Comparison of ENCODE assay signal across 8 cellular contexts in the genomic region with DNA sequence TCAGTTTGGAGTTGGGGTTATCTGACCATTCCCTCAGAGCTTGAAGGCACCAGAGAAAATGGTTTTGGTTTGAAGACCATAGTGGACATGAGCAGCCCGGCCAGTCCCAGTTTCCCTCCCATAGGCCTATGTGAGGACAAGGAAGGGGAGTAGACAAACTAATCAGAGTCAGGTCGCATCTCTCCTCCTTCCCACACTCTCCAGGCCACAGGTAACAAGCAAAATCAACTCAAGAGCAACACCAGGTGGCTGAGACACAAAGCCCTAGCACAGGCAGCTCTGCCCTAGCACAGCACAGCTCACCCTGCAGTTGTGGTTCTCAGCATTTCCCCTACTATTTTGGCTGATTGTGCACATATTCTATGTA. TPM values are rescaled to one million over a fixed set of nuclear protein-coding genes. Genes with fewer than 3 reads are reported as not detected.
DNase-seq lines count a peak whose midpoint lies in the region; ATAC-seq lines count a peak whose summit lies in the region.

No MANE protein-coding gene starts in this region.

- peak overlapping the region; percentile 96 for H3K4me2 ChIP-seq in BLaER1

- H3K4me1 Mint-ChIP-seq in activated T-helper 2 cell treated with anti-CD3 and anti-CD28 coated beads, Interferon-gamma antibody, Interleukin-2, Interleukin-4, amounts not matched to agents 10 μg/mL and 5 μg/mL and 100 μg/mL, durations not matched to agents 14 hours and 24 hours and 36 hours (ENCODE audit: low read depth): peaks cover 72% of the 10 kb centered on the region

- peak; percentile 55 for DNase-seq in activated T-helper 2 cell treated with anti-CD3 and anti-CD28 coated beads, Interferon-gamma antibody, Interleukin-2, Interleukin-4, amounts not matched to agents 10 μg/mL and 5 μg/mL and 100 μg/mL, durations not matched to agents 14 hours and 24 hours and 36 hours (ENCODE audit: low spot score)
- DNase-seq in stimulated activated CD4-positive, alpha-beta T cell treated with anti-CD3 and anti-CD28 coated beads, Interleukin-4, amount 100 ng/mL, for 1 hour: peak; percentile 62
- DNase-seq in hippocampal formation (lab: John Stamatoyannopoulos, UW) (no peak), occipital lobe (lab: John Stamatoyannopoulos, UW) (no peak), inferior parietal cortex (ENCODE audit: extremely low spot score) (no peak)

- no peaks in the 10 kb centered on the region for H3K27me3 ChIP-seq in BLaER1

- peak overlapping the region; percentile 65 for H3K4me3 ChIP-seq in BLaER1

- no peaks in the 10 kb centered on the region for H3K27me3 Mint-ChIP-seq in activated T-helper 2 cell treated with anti-CD3 and anti-CD28 coated beads, Interferon-gamma antibody, Interleukin-2, Interleukin-4, amounts not matched to agents 10 μg/mL and 5 μg/mL and 100 μg/mL, durations not matched to agents 14 hours and 24 hours and 36 hours (ENCODE audit: low read depth)

- H3K4me3 Mint-ChIP-seq in activated T-helper 2 cell treated with anti-CD3 and anti-CD28 coated beads, Interferon-gamma antibody, Interleukin-2, Interleukin-4, amounts not matched to agents 10 μg/mL and 5 μg/mL and 100 μg/mL, durations not matched to agents 14 hours and 24 hours and 36 hours (ENCODE audit: low read depth): peak overlapping the region; percentile 99

- H3K27ac ChIP-seq in BLaER1: peak overlapping the region; percentile 100

- H3K27ac Mint-ChIP-seq in activated T-helper 2 cell treated with anti-CD3 and anti-CD28 coated beads, Interferon-gamma antibody, Interleukin-2, Interleukin-4, amounts not matched to agents 10 μg/mL and 5 μg/mL and 100 μg/mL, durations not matched to agents 14 hours and 24 hours and 36 hours: peak overlapping the region; percentile 99

- H3K4me1 ChIP-seq in BLaER1: peaks cover 97% of the 10 kb centered on the region

- H3K9ac ChIP-seq in BLaER1: peak overlapping the region; percentile 91

- intact Hi-C loops in activated T-helper 2 cell treated with anti-CD3 and anti-CD28 coated beads, Interferon-gamma antibody, Interleukin-2, Interleukin-4, amounts not matched to agents 10 μg/mL and 5 μg/mL and 100 μg/mL, durations not matched to agents 14 hours and 24 hours and 36 hours (cut with micrococcal nuclease): loop anchor here (1.0 kb wide), 2 partner anchors 8 to 15 kb away; no protein-coding TSS in a partner anchor

- H3K9me3 Mint-ChIP-seq in activated T-helper 2 cell treated with anti-CD3 and anti-CD28 coated beads, Interferon-gamma antibody, Interleukin-2, Interleukin-4, amounts not matched to agents 10 μg/mL and 5 μg/mL and 100 μg/mL, durations not matched to agents 14 hours and 24 hours and 36 hours: no peaks in the 10 kb centered on the region

- ATAC-seq in GM19455 (IDR thresholded peaks at IDR 0.05; ENCODE audit: unreplicated experiment): peak; percentile 48
- peak; percentile 55 for ATAC-seq in HG03460 (IDR thresholded peaks at IDR 0.05; ENCODE audit: unreplicated experiment)

- no peaks in the 10 kb centered on the region for H3K9me3 ChIP-seq in BLaER1

- peaks cover 94% of the 10 kb centered on the region for H3K36me3 Mint-ChIP-seq in activated T-helper 2 cell treated with anti-CD3 and anti-CD28 coated beads, Interferon-gamma antibody, Interleukin-2, Interleukin-4, amounts not matched to agents 10 μg/mL and 5 μg/mL and 100 μg/mL, durations not matched to agents 14 hours and 24 hours and 36 hours (ENCODE audit: low read depth)

- H4K20me1 ChIP-seq in BLaER1: peaks cover 31% of the 10 kb centered on the region

- H3K36me3 ChIP-seq in BLaER1: peaks cover 76% of the 10 kb centered on the region

RNA-seq across cellular contexts. Expression of gene SUPT4H1, which starts 7.2 kb away (rescaled TPM):
- total RNA-seq in activated T-helper 2 cell treated with anti-CD3 and anti-CD28 coated beads, Interferon-gamma antibody, Interleukin-2, Interleukin-4, amounts not matched to agents 10 μg/mL and 5 μg/mL and 100 μg/mL, durations not matched to agents 14 hours and 24 hours and 36 hours: 153 and 160 TPM in 2 replicates
- total RNA-seq in occipital lobe: 28.4 TPM

RNA-seq across cellular contexts. Expression of gene TSPOAP1, which starts 16.2 kb away (rescaled TPM):
- 21.9 and 22.3 TPM in 2 replicates for total RNA-seq in activated T-helper 2 cell treated with anti-CD3 and anti-CD28 coated beads, Interferon-gamma antibody, Interleukin-2, Interleukin-4, amounts not matched to agents 10 μg/mL and 5 μg/mL and 100 μg/mL, durations not matched to agents 14 hours and 24 hours and 36 hours
- total RNA-seq in occipital lobe: 30.1 TPM

Comparison
In these comparisons a context has a peak if more than half of its experiments do, and no peak if none do; other contexts are left out.
1. DNase-seq: peak in activated T-helper 2 cell treated with anti-CD3 and anti-CD28 coated beads, Interferon-gamma antibody, Interleukin-2, Interleukin-4, amounts not matched to agents 10 μg/mL and 5 μg/mL and 100 μg/mL, durations not matched to agents 14 hours and 24 hours and 36 hours (single experiment) and stimulated activated CD4-positive, alpha-beta T cell treated with anti-CD3 and anti-CD28 coated beads, Interleukin-4, amount 100 ng/mL, for 1 hour (single experiment); none in hippocampal formation (0 of 2), occipital lobe (single experiment) and inferior parietal cortex (single experiment).